ENCODE assay signal across 8 cellular contexts in the genomic region with DNA sequence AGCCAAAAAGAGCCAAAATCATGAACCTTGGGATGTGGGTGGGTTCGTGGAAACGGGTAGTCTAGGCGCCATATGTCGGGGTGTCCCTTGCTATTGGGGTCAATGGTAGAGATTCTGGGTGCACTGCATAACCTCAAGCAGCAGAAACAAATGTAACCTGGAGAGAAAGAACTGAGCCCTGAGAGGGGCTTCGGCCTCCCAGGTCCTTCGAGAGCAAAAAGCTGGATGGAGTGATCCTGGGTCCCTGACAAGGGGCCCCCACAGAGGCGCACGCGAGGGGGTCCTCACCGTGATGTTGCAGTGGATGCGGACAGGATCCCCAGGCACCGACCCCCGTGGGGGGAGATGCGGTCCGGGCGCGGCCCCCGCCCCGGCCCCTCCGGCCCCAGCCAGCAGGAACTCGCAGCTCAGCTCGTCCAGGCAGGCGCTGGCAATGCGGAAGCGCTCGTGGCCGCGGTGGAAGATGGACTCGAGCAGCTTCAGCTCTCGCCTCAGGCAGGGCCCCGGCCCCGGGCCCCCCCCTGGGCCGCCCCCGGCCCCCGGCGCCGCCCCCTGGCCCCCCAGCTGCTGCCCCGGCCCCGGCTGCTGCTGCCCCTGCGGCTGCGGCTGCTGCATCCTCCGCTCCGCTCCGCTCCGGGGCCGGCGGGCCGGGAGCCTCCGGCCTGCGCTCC. TPM values are rescaled to one million over a fixed set of nuclear protein-coding genes. Genes with fewer than 3 reads are reported as not detected.
DNase-seq lines count a peak whose midpoint lies in the region; ATAC-seq and TF ChIP-seq lines count a peak whose summit lies in the region.

No MANE protein-coding gene starts in this region.

- peak overlapping the region; percentile 68 for H2AFZ ChIP-seq in DND-41 (ENCODE audit: low read depth, low read length)

- CTCF ChIA-PET in Panc1 (lab: Charles Lee) = interaction anchor here (0.7 to 1.3 kb wide), 2 partner anchors 12 to 380 kb away, joined by 3 to 8 read pairs; no protein-coding TSS in a partner anchor

- intact Hi-C loops in Panc1 (cut with micrococcal nuclease; ENCODE audit: unreplicated experiment) = no loop called here
- intact Hi-C loops in ascending aorta (cut with DNase I) = loop anchor here (2.0 to 5.0 kb wide), 9 partner anchors 71 to 527 kb away; partner anchors contain the start of genes ADAM15, HAX1, IL6R and KCNN3

- H3K36me3 ChIP-seq in DND-41 (ENCODE audit: insufficient read depth, low read length) = peaks cover 36% of the 10 kb centered on the region
- peaks cover 22% of the 10 kb centered on the region for H3K36me3 ChIP-seq in Panc1 (ENCODE audit: control insufficient read depth, insufficient read depth, low read length)
- H3K36me3 ChIP-seq in ascending aorta = peaks cover 23 to 28% of the 10 kb centered on the region in 2 donors

- peaks cover 19% of the 10 kb centered on the region; the same call in 1 of the 2 replicates for H4K20me1 ChIP-seq in DND-41 (ENCODE audit: insufficient read depth, low read length)

- H3K4me1 ChIP-seq in DND-41 (ENCODE audit: insufficient read depth, low read length) = peaks cover 37% of the 10 kb centered on the region
- H3K4me1 ChIP-seq in Panc1 (ENCODE audit: control insufficient read depth, insufficient read depth, low read length) = peaks cover 14% of the 10 kb centered on the region
- H3K4me1 ChIP-seq in ascending aorta = peaks cover 5 to 16% of the 10 kb centered on the region in 2 donors

- TF ChIP-seq CTCF in DND-41 (IDR thresholded peaks at IDR 0.05; ENCODE audit: borderline replicate concordance, extremely low read depth, low read length, poor library complexity, severe bottlenecking) (peak; percentile 9), HFF-Myc (IDR thresholded peaks at IDR 0.05; ENCODE audit: low read depth, low read length, missing control alignments) (no peak), Panc1 (IDR thresholded peaks at IDR 0.05) (no peak), ascending aorta (IDR thresholded peaks at IDR 0.05) (no peak)

- peak overlapping the region; percentile 94 for H3K4me2 ChIP-seq in DND-41 (ENCODE audit: insufficient read depth, low read length)

- POLR2A ChIA-PET in Panc1 (lab: Charles Lee) = no interaction called here

- DNase-seq in DND-41 (peak; percentile 37), HFF-Myc (ENCODE audit: extremely low read depth, low read depth) (no peak), Panc1 (ENCODE audit: low read depth, low spot score) (no peak), ascending aorta (ENCODE audit: low spot score in 2 of 2) (peak in 1 of 2 donors; percentile 75), NCI-H1436 treated with DMSO at 0.1 percent for 48 hours (lab: John Stamatoyannopoulos, UW) (no peak)

- H3K27ac ChIP-seq in DND-41 (ENCODE audit: low read length) = peak overlapping the region; percentile 70
- peak overlapping the region; percentile 91 for H3K27ac ChIP-seq in Panc1 (ENCODE audit: low read length)
- peak overlapping the region; percentile 85 for H3K27ac ChIP-seq in ascending aorta
- H3K27ac ChIP-seq in skin epidermis = peak overlapping the region; percentile 65 to 96 (median 93)

- H3K79me2 ChIP-seq in DND-41 (ENCODE audit: insufficient read depth, low read length) = peaks cover 35% of the 10 kb centered on the region

- ATAC-seq in DND-41 (ENCODE audit: insufficient read depth, low read depth) (no peak), Panc1 (peak; percentile 18), HG03175 (IDR thresholded peaks at IDR 0.05; ENCODE audit: unreplicated experiment) (no peak)

- H3K4me3 ChIP-seq in DND-41 (ENCODE audit: low read depth in 1 of 2, low read length in 2 of 2) (peak overlapping the region; percentile 77 to 80), HFF-Myc (replicated peaks; ENCODE audit: low read depth, low read length) (peak overlapping the region; percentile 94), Panc1 (ENCODE audit: low read depth in 2 of 2, low read length in 2 of 2) (peak overlapping the region; percentile 81 to 98), ascending aorta (peak overlapping the region; percentile 93 to 97), iPS-11a (ENCODE audit: low read depth, low read length) (peak overlapping the region; percentile 56), skin epidermis (peak overlapping the region; percentile 52 to 96 (median 85))

- BruUV-seq in Panc1 (replicated peaks; lab: Mats Ljungman, UMichigan) = no TSS peak

- H3K27me3 ChIP-seq in DND-41 (ENCODE audit: insufficient read depth, low read length, poor library complexity) (no peaks in the 10 kb centered on the region), Panc1 (ENCODE audit: control insufficient read depth, insufficient read depth, low read length) (no peaks in the 10 kb centered on the region), ascending aorta (no peaks in the 10 kb centered on the region)

- H3K9ac ChIP-seq in DND-41 (ENCODE audit: low read depth, low read length) = peak overlapping the region; percentile 77

- H3K9me3 ChIP-seq in DND-41 (ENCODE audit: insufficient read depth, low read length, severe bottlenecking) = no peaks in the 10 kb centered on the region
- H3K9me3 ChIP-seq in Panc1 (ENCODE audit: control insufficient read depth, insufficient read depth, low read depth, low read length) = no peaks in the 10 kb centered on the region
- no peaks in the 10 kb centered on the region for H3K9me3 ChIP-seq in ascending aorta

- in situ Hi-C loops in Panc1 (cut with HindIII; ENCODE audit: low pct_unique_long_range_greater_than_20kb, low sequenced_read_pairs) = no loop called here

RNA-seq across cellular contexts. Expression of gene UBE2Q1, which starts 0.4 kb away (rescaled TPM):
- total RNA-seq in Panc1 (2021; ENCODE audit: unreplicated experiment) (96.0 TPM), ascending aorta (10.6 TPM)
- polyA plus RNA-seq in Panc1 (2012; ENCODE audit: insufficient read length) = 153 TPM

RNA-seq across cellular contexts. Expression of gene CHRNB2, which starts 9.5 kb away (rescaled TPM):
- total RNA-seq in Panc1 (2021; ENCODE audit: unreplicated experiment) (0.21 TPM), ascending aorta (not detected)
- 0.56 TPM for polyA plus RNA-seq in Panc1 (2012; ENCODE audit: insufficient read length)

RNA-seq across cellular contexts. Expression of gene ADAR, which starts 49.9 kb away (rescaled TPM):
- 136 TPM for total RNA-seq in Panc1 (2021; ENCODE audit: unreplicated experiment)
- 88.1 TPM for polyA plus RNA-seq in Panc1 (2012; ENCODE audit: insufficient read length)
- total RNA-seq in ascending aorta = 65.3 TPM

RNA-seq across cellular contexts. Expression of gene SHE, which starts 55.9 kb away (rescaled TPM):
- total RNA-seq in Panc1 (2021; ENCODE audit: unreplicated experiment) = 0.03 TPM
- 0.04 TPM for polyA plus RNA-seq in Panc1 (2012; ENCODE audit: insufficient read length)
- total RNA-seq in ascending aorta = 107 TPM

RNA-seq across cellular contexts. Expression of gene TDRD10, which starts 56.1 kb away (rescaled TPM):
- total RNA-seq in Panc1 (2021; ENCODE audit: unreplicated experiment) (not detected), ascending aorta (4.6 TPM)
- polyA plus RNA-seq in Panc1 (2012; ENCODE audit: insufficient read length) = not detected
